In the genomic region with DNA sequence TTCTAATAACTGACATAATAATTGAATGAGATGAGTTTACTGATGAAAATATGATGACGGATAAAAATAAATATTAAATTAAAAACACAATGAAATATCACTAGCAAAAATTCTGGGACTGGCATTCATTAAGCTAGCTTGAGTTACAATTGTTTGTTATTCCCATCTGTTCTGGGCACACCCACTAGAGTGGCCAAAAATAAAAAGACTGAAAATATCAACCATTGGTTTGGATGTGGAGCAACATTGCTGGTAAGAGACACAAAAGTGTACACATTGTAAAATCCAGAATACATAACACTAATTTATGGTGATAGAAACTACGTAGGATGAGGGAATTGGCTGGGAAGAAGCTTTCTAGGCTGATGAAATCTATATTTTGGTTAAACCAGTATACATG, we compare ENCODE assay signal across 26 cellular contexts.
"Had no signal": no experiment of that assay in that cellular context is flagged by ENCODE, and none has a peak within 500 bp of the region (broad histone marks: within the 10 kb centered on the region; RNA-seq: fewer than 3 reads in every experiment).

No MANE protein-coding gene starts in this region.

- H3K4me3 ChIP-seq: neural progenitor cell, ovary, psoas muscle, right lobe of liver, sigmoid colon, suprapubic skin, testis, tibial artery, transverse colon, upper lobe of right lung, vagina had no signal

- DNase-seq: naive thymus-derived CD4-positive, alpha-beta T cell; natural killer cell; occipital lobe; ovary; psoas muscle; right cardiac atrium; right lobe of liver; sigmoid colon; small intestine; stimulated activated CD4-positive, alpha-beta T cell treated with anti-CD3 and anti-CD28 coated beads, Interleukin-15, amount 100 ng/mL, for 24 hours; stimulated activated CD4-positive, alpha-beta T cell treated with anti-CD3 and anti-CD28 coated beads, Interleukin-2, amount 100 ng/mL, for 24 hours; stimulated activated CD4-positive, alpha-beta T cell treated with anti-CD3 and anti-CD28 coated beads, Interleukin-2, amount 100 ng/mL, for 48 hours; stimulated activated CD4-positive, alpha-beta T cell treated with anti-CD3 and anti-CD28 coated beads, Interleukin-4, amount 100 ng/mL, for 24 hours; stimulated activated naive B cell treated with anti-CD40 and anti-IgM and Interleukin-4, amounts not matched to agents 10 μg/mL and 1 μg/mL and 100 μg/mL, for 72 hours; stimulated activated naive CD8-positive, alpha-beta T cell treated with anti-CD3 and anti-CD28 coated beads, Interleukin-15, amount 100 ng/mL, for 72 hours; stimulated activated naive CD8-positive, alpha-beta T cell treated with anti-CD3 and anti-CD28 coated beads, Interleukin-15, Interleukin-2, amounts not matched to agents 100 U/mL and 50 U/mL, for 24 hours; substantia nigra; testis; tibial artery; transverse colon; upper lobe of right lung had no signal

- ATAC-seq: naive thymus-derived CD4-positive, alpha-beta T cell; natural killer cell; psoas muscle; right cardiac atrium; right lobe of liver; stimulated activated effector memory CD8-positive, alpha-beta T cell treated with anti-CD3 and anti-CD28 coated beads, Interleukin-12 subunit alpha, Interleukin-12 subunit beta, amount 100 ng/mL, for 72 hours; stimulated activated naive B cell treated with anti-CD40 and anti-IgM and Interleukin-4, amounts not matched to agents 10 μg/mL and 1 μg/mL and 100 μg/mL, for 72 hours; stimulated activated naive CD8-positive, alpha-beta T cell treated with anti-CD3 and anti-CD28 coated beads, Interleukin-15, amount 100 ng/mL, for 72 hours; stimulated activated naive CD8-positive, alpha-beta T cell treated with anti-CD3 and anti-CD28 coated beads, Interleukin-15, Interleukin-2, amounts not matched to agents 100 U/mL and 50 U/mL, for 24 hours; upper lobe of right lung had no signal

- H3K27ac ChIP-seq: neural progenitor cell, ovary, parathyroid adenoma, psoas muscle, right lobe of liver, sigmoid colon, suprapubic skin, testis, tibial artery, transverse colon, upper lobe of right lung, vagina had no signal

- H3K4me1 ChIP-seq: neural progenitor cell, parathyroid adenoma, right lobe of liver, suprapubic skin, testis, transverse colon, vagina had no signal

- H3K4me2 ChIP-seq: neural progenitor cell had no signal

- H2AFZ ChIP-seq: neural progenitor cell, parathyroid adenoma had no signal

- H3K9me3 ChIP-seq: ovary, psoas muscle, right lobe of liver, sigmoid colon, suprapubic skin, testis, tibial artery, transverse colon, upper lobe of right lung, vagina had no signal

- H3K36me3 ChIP-seq: neural progenitor cell, ovary, right lobe of liver, sigmoid colon, suprapubic skin, tibial artery, transverse colon, upper lobe of right lung, vagina had no signal

- H3K79me2 ChIP-seq: parathyroid adenoma had no signal

- H3K27me3 ChIP-seq: neural progenitor cell, ovary, right lobe of liver, sigmoid colon, suprapubic skin, testis, tibial artery, transverse colon, upper lobe of right lung, vagina had no signal

- H3K9ac ChIP-seq: neural progenitor cell, parathyroid adenoma had no signal

- FAIRE-seq: small intestine had no signal
